Comparison of ENCODE assay signal across 8 cellular contexts in genomic region chr11:75398906-75399305, GRCh38. TPM values are rescaled to one million over a fixed set of nuclear protein-coding genes. Genes with fewer than 3 reads are reported as not detected.
A peak's percentile ranks its signal among the peaks of the same experiment; 100 is the strongest.
DNase-seq lines count a peak whose midpoint lies in the region; ATAC-seq and TF ChIP-seq lines count a peak whose summit lies in the region.

No MANE protein-coding gene starts in this region.

- no peak overlapping the region for H3K27ac ChIP-seq in prostate gland

- peak overlapping the region; percentile 96 for H3K27ac Mint-ChIP-seq in chondrocyte (ENCODE audit: unreplicated experiment)
- H3K27ac Mint-ChIP-seq in stimulated activated effector memory CD8-positive, alpha-beta T cell treated with anti-CD3 and anti-CD28 coated beads, Interleukin-12 subunit alpha, Interleukin-12 subunit beta, amount 100 ng/mL, for 72 hours, result peak overlapping the region; percentile 100

- peak overlapping the region; percentile 99 for H3K4me3 Mint-ChIP-seq in activated T-cell treated with anti-CD3 and anti-CD28 coated beads, Interleukin-2, amount 50 U/mL, for 4 hours
- peak overlapping the region; percentile 95 for H3K4me3 Mint-ChIP-seq in chondrocyte (ENCODE audit: unreplicated experiment)
- H3K4me3 Mint-ChIP-seq in stimulated activated effector memory CD8-positive, alpha-beta T cell treated with anti-CD3 and anti-CD28 coated beads, Interleukin-12 subunit alpha, Interleukin-12 subunit beta, amount 100 ng/mL, for 72 hours, result peak overlapping the region; percentile 99

- H3K4me1 ChIP-seq in prostate gland (replicated peaks), result no peaks in the 10 kb centered on the region

- intact Hi-C loops in prostate gland (cut with DNase I), result no loop called here

- TF ChIP-seq CTCF in LNCaP clone FGC (IDR thresholded peaks at IDR 0.05; ENCODE audit: control insufficient read depth, extremely low read depth, insufficient read depth) (no peak), chondrocyte (IDR thresholded peaks at IDR 0.05) (no peak), prostate gland (IDR thresholded peaks at IDR 0.05) (no peak)

- no peaks in the 10 kb centered on the region for H3K9me3 ChIP-seq in prostate gland

- H3K27me3 ChIP-seq in prostate gland (replicated peaks; ENCODE audit: insufficient read depth), result no peaks in the 10 kb centered on the region

- peaks cover 31% of the 10 kb centered on the region for H3K4me1 Mint-ChIP-seq in activated T-cell treated with anti-CD3 and anti-CD28 coated beads, Interleukin-2, amount 50 U/mL, for 4 hours (ENCODE audit: low read depth)
- peaks cover 41% of the 10 kb centered on the region for H3K4me1 Mint-ChIP-seq in chondrocyte (ENCODE audit: low read depth)
- H3K4me1 Mint-ChIP-seq in stimulated activated effector memory CD8-positive, alpha-beta T cell treated with anti-CD3 and anti-CD28 coated beads, Interleukin-12 subunit alpha, Interleukin-12 subunit beta, amount 100 ng/mL, for 72 hours, result peaks cover 45% of the 10 kb centered on the region

- WGBS in prostate gland, result 82% methylated on average over 8 of the region's 8 CpGs

- no peaks in the 10 kb centered on the region for H3K9me3 Mint-ChIP-seq in activated T-cell treated with anti-CD3 and anti-CD28 coated beads, Interleukin-2, amount 50 U/mL, for 4 hours
- H3K9me3 Mint-ChIP-seq in chondrocyte (ENCODE audit: low read depth), result no peaks in the 10 kb centered on the region
- no peaks in the 10 kb centered on the region for H3K9me3 Mint-ChIP-seq in stimulated activated effector memory CD8-positive, alpha-beta T cell treated with anti-CD3 and anti-CD28 coated beads, Interleukin-12 subunit alpha, Interleukin-12 subunit beta, amount 100 ng/mL, for 72 hours

- H3K27me3 Mint-ChIP-seq in activated T-cell treated with anti-CD3 and anti-CD28 coated beads, Interleukin-2, amount 50 U/mL, for 4 hours (ENCODE audit: low read depth), result peaks cover 2% of the 10 kb centered on the region
- no peaks in the 10 kb centered on the region for H3K27me3 Mint-ChIP-seq in chondrocyte (ENCODE audit: low read depth)

- H3K36me3 ChIP-seq in prostate gland, result peaks cover 0 to 2% of the 10 kb centered on the region in 2 donors

- DNase-seq in activated T-cell treated with anti-CD3 and anti-CD28 coated beads, Interleukin-2, amount 50 U/mL, for 4 hours, result no peak
- DNase-seq in activated T-cell treated with anti-CD3 and anti-CD28 coated beads for 4 hours (no peak), LNCaP clone FGC (ENCODE audit: low read depth) (no peak), chondrocyte (ENCODE audit: low spot score) (no peak), Kasumi-1 (lab: John Stamatoyannopoulos, UW) (no peak), NCI-H128 (lab: John Stamatoyannopoulos, UW; ENCODE audit: unreplicated experiment) (no peak), prostate gland (ENCODE audit: low spot score) (no peak)
- DNase-seq in stimulated activated effector memory CD8-positive, alpha-beta T cell treated with anti-CD3 and anti-CD28 coated beads, Interleukin-12 subunit alpha, Interleukin-12 subunit beta, amount 100 ng/mL, for 72 hours (ENCODE audit: low spot score in 2 of 2), result no peak

- peak overlapping the region; percentile 70; the same call in 1 of the 2 replicates for H3K4me3 ChIP-seq in LNCaP clone FGC (ENCODE audit: low read depth, low read length)
- H3K4me3 ChIP-seq in prostate gland, result no peak overlapping the region

- TF ChIP-seq POLR2A in prostate gland (IDR thresholded peaks at IDR 0.05), result no peak

- H3K36me3 Mint-ChIP-seq in activated T-cell treated with anti-CD3 and anti-CD28 coated beads, Interleukin-2, amount 50 U/mL, for 4 hours (ENCODE audit: insufficient read depth), result peaks cover 41% of the 10 kb centered on the region
- peaks cover 27% of the 10 kb centered on the region for H3K36me3 Mint-ChIP-seq in chondrocyte (ENCODE audit: low read depth)
- H3K36me3 Mint-ChIP-seq in stimulated activated effector memory CD8-positive, alpha-beta T cell treated with anti-CD3 and anti-CD28 coated beads, Interleukin-12 subunit alpha, Interleukin-12 subunit beta, amount 100 ng/mL, for 72 hours, result peaks cover 49% of the 10 kb centered on the region

- ATAC-seq in activated T-cell treated with anti-CD3 and anti-CD28 coated beads, Interleukin-2, amount 50 U/mL, for 4 hours, result peak; percentile 1 to 3
- ATAC-seq in stimulated activated effector memory CD8-positive, alpha-beta T cell treated with anti-CD3 and anti-CD28 coated beads, Interleukin-12 subunit alpha, Interleukin-12 subunit beta, amount 100 ng/mL, for 72 hours, result no peak

RNA-seq across cellular contexts. Expression of gene RPS3, which starts 0.4 kb away (rescaled TPM):
- 1,000 to 10,000 TPM; 4,010 to 4,371 (median 4,184) TPM for total RNA-seq in activated T-cell treated with anti-CD3 and anti-CD28 coated beads, Interleukin-2, amount 50 U/mL, for 4 hours
- 1,466 to 1,585 TPM (median 1,486 TPM) in 3 replicates for total RNA-seq in chondrocyte
- total RNA-seq in prostate gland, result 1,000 to 10,000 TPM in 1 of 2 donors, 100 to 1,000 TPM in 1; 890 to 1,636 TPM

RNA-seq across cellular contexts. Expression of gene KLHL35, which starts 34.1 kb away (rescaled TPM):
- total RNA-seq in activated T-cell treated with anti-CD3 and anti-CD28 coated beads, Interleukin-2, amount 50 U/mL, for 4 hours, result 1 to 10 TPM in 2 of 3 donors, under 1 TPM in 1; 0.98 to 1.5 (median 1.3) TPM
- total RNA-seq in chondrocyte, result 6.3 to 12.5 TPM (median 10.1 TPM) in 3 replicates
- 10 to 100 TPM in 1 of 2 donors, under 1 TPM in 1; 0.46 to 28.4 TPM for total RNA-seq in prostate gland

RNA-seq across cellular contexts. Expression of gene ARRB1, which starts 47.4 kb away (rescaled TPM):
- 10 to 100 TPM; 16.7 to 25.1 (median 18.8) TPM for total RNA-seq in activated T-cell treated with anti-CD3 and anti-CD28 coated beads, Interleukin-2, amount 50 U/mL, for 4 hours
- 14.4 to 19.1 TPM (median 16.6 TPM) in 3 replicates for total RNA-seq in chondrocyte
- 10 to 100 TPM; 31.9 to 64.7 TPM for total RNA-seq in prostate gland
